Comparison of ENCODE assay signal across 27 cellular contexts in the genomic region with DNA sequence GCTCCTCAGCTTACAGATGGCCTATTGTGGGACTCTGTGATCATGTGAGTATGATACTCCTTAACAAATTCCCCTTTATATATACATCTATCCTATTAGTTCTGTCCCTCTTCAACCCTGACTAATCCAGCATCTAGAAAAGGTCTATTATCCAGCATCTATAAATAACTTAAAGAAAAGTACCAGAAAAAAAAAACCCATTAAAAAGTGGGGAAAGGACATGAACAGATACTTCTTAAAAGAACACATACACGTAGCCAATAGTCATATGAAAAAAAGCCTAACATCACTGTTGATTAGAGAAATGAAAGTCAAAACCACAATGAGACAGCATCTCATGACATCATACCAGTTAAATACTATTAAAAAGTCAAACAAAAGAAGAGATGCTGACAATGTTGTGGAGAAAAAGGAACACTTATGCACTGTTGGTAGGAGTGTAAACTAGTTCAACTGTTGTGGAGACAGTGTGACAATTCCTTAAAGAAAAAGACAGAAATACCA.
"Had no signal": no experiment of that assay in that cellular context is flagged by ENCODE, and none has a peak within 500 bp of the region (broad histone marks: within the 10 kb centered on the region; RNA-seq: fewer than 3 reads in every experiment).

No MANE protein-coding gene starts in this region.

- H3K9ac ChIP-seq: SK-N-SH had no signal

- H3K4me2 ChIP-seq: SK-N-SH had no signal

- H3K27me3 ChIP-seq: brain microvascular endothelial cell, colonic mucosa, SJCRH30 had no signal

- DNase-seq: activated B cell treated with CpG ODN at 0.5 μM for 24 hours; activated CD4-positive, alpha-beta T cell treated with anti-CD3 and anti-CD28 coated beads for 4 hours; activated CD4-positive, alpha-beta T cell treated with anti-CD3 and anti-CD28 coated beads, Interleukin-2, amount 50 U/mL, for 4 hours; activated CD4-positive, CD25-positive, alpha-beta regulatory T cell treated with anti-CD3 and anti-CD28 coated beads, Interleukin-2, amount 50 U/mL, for 72 hours; activated CD8-positive, alpha-beta T cell treated with anti-CD3 and anti-CD28 coated beads for 36 hours; activated effector memory CD4-positive, alpha-beta T cell treated with anti-CD3 and anti-CD28 coated beads, Interleukin-2, amount 50 U/mL, for 16 hours; activated naive CD4-positive, alpha-beta T cell; activated naive CD4-positive, alpha-beta T cell treated with anti-CD3 and anti-CD28 coated beads, Interleukin-2, amount 50 U/mL, for 16 hours; activated naive CD8-positive, alpha-beta T cell treated with anti-CD3 and anti-CD28 coated beads for 36 hours; activated T-cell treated with anti-CD3 and anti-CD28 coated beads, Interleukin-2, amount 50 U/mL, for 1 hour; activated T-cell treated with anti-CD3 and anti-CD28 coated beads, Interleukin-2, amount 50 U/mL, for 72 hours; amniotic stem cell; aorta; brain microvascular endothelial cell; colonic mucosa; MM.1S; NCI-H1092; NCI-H1436 treated with DMSO at 0.1 percent for 48 hours; NCI-H1694 treated with DMSO at 0.1 percent for 48 hours; NCI-H2029; NCI-H345; NCI-H524 treated with DMSO at 0.1 percent for 48 hours; SHP77; SJCRH30; SK-N-SH had no signal

- ATAC-seq: activated CD8-positive, alpha-beta T cell treated with anti-CD3 and anti-CD28 coated beads for 36 hours; activated T-cell treated with anti-CD3 and anti-CD28 coated beads, Interleukin-2, amount 50 U/mL, for 72 hours; activated T-helper 17 cell treated with anti-CD3 and anti-CD28 coated beads, Interleukin-2, amount 50 U/mL, for 72 hours had no signal

- H3K9me3 ChIP-seq: colonic mucosa, SJCRH30, SK-N-SH had no signal

- H3K4me1 ChIP-seq: colonic mucosa, SJCRH30 had no signal

- H3K27ac ChIP-seq: brain microvascular endothelial cell, colonic mucosa, SJCRH30, VCaP had no signal

- H3K4me3 ChIP-seq: colonic mucosa, SJCRH30 had no signal

- H3K36me3 ChIP-seq: brain microvascular endothelial cell, colonic mucosa, SJCRH30 had no signal
